In the genomic region with DNA sequence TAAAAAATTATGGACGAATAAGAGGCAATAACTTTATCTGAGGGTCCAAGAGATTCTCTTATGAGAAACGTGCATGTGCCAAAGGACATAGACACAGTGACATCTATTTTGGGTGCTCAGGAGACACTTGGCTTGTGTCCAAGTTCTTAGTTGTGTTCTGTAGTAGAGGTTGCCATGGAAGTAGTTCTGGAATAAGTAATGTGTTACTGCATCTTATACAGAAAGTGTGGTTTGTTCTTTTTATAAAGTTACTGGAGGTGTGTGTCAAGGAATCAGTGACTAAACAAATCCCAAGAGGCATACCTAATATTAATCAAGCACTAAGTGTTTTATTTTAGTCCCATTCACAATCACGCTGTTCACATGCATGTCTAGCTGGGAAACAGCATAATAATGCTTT, we compare ENCODE assay signal across 12 cellular contexts.
A peak's percentile ranks its signal among the peaks of the same experiment; 100 is the strongest.
DNase-seq lines count a peak whose midpoint lies in the region; ATAC-seq, FAIRE-seq and TF ChIP-seq lines count a peak whose summit lies in the region.
"Had no signal": no experiment of that assay in that cellular context is flagged by ENCODE, and none has a peak within 500 bp of the region (broad histone marks: within the 10 kb centered on the region; RNA-seq: fewer than 3 reads in every experiment).

No MANE protein-coding gene starts in this region.

- no peak overlapping the region for H3K4me3 Mint-ChIP-seq in astrocyte (ENCODE audit: unreplicated experiment)
- no peak overlapping the region for H3K4me3 Mint-ChIP-seq in T-helper 2 cell treated with Interferon-gamma antibody and Interleukin-4, amounts not matched to agents 5 μg/mL and 100 μg/mL, for 36 hours
- H3K4me3 Mint-ChIP-seq: activated T-cell treated with anti-CD3 and anti-CD28 coated beads, Interleukin-2, amount 50 U/mL, for 72 hours; CD4-positive, alpha-beta T cell; T-helper 1 cell treated with Interleukin-12 subunit alpha and Interleukin-12 subunit beta and Interleukin-4 antibody, amounts not matched to agents 30 μg/mL and 1 μg/mL, for 36 hours had no signal

- no peak overlapping the region for H2AK5ac ChIP-seq in mesendoderm (ENCODE audit: low read length)

- no peak overlapping the region for H4K8ac ChIP-seq in mesendoderm (ENCODE audit: low read depth, low read length)

- H3K36me3 ChIP-seq in astrocyte (ENCODE audit: insufficient read depth, low read length) (no peaks in the 10 kb centered on the region), mesendoderm (ENCODE audit: control insufficient read depth, insufficient read depth, low read length) (no peaks in the 10 kb centered on the region)

- H3K18ac ChIP-seq in mesendoderm (ENCODE audit: low read length), result no peak overlapping the region

- DNase-seq in astrocyte (ENCODE audit: low read depth) (peak; percentile 61), mesendoderm (no peak), midbrain (lab: John Stamatoyannopoulos, UW) (no peak), NCI-H1436 (lab: John Stamatoyannopoulos, UW) (no peak), NCI-H1930 (lab: John Stamatoyannopoulos, UW) (no peak)
- DNase-seq in T-helper 2 cell treated with Interferon-gamma antibody and Interleukin-4, amounts not matched to agents 5 μg/mL and 100 μg/mL, for 36 hours (ENCODE audit: low spot score), result no peak
- DNase-seq: activated T-cell treated with anti-CD3 and anti-CD28 coated beads, Interleukin-2, amount 50 U/mL, for 72 hours; CD4-positive, alpha-beta T cell; NCI-H1694 treated with DMSO at 0.1 percent for 48 hours had no signal

- H3K4me1 ChIP-seq in astrocyte (ENCODE audit: insufficient read depth, low read length) (peaks cover 12% of the 10 kb centered on the region), mesendoderm (ENCODE audit: control insufficient read depth, low read depth, low read length) (no peaks in the 10 kb centered on the region)

- H4K20me1 ChIP-seq in astrocyte (ENCODE audit: insufficient read depth, low read length), result no peaks in the 10 kb centered on the region

- no peak overlapping the region for H3K27ac Mint-ChIP-seq in astrocyte (ENCODE audit: unreplicated experiment)
- no peak overlapping the region for H3K27ac Mint-ChIP-seq in T-helper 2 cell treated with Interferon-gamma antibody and Interleukin-4, amounts not matched to agents 5 μg/mL and 100 μg/mL, for 36 hours
- H3K27ac Mint-ChIP-seq: activated T-cell treated with anti-CD3 and anti-CD28 coated beads, Interleukin-2, amount 50 U/mL, for 72 hours; CD4-positive, alpha-beta T cell; T-helper 1 cell treated with Interleukin-12 subunit alpha and Interleukin-12 subunit beta and Interleukin-4 antibody, amounts not matched to agents 30 μg/mL and 1 μg/mL, for 36 hours had no signal

- no peak for TF ChIP-seq CTCF in astrocyte (IDR thresholded peaks at IDR 0.05; ENCODE audit: insufficient read depth, low read depth, low read length)

- H2BK5ac ChIP-seq in mesendoderm (ENCODE audit: low read length), result no peak overlapping the region

- no peak overlapping the region for H3K4ac ChIP-seq in mesendoderm (ENCODE audit: low read depth, low read length)

- H2AFZ ChIP-seq in astrocyte (ENCODE audit: low read depth, low read length), result no peak overlapping the region

- H3K4me1 Mint-ChIP-seq in astrocyte (ENCODE audit: low read depth, unreplicated experiment), result peaks cover 2% of the 10 kb centered on the region
- H3K4me1 Mint-ChIP-seq in T-helper 2 cell treated with Interferon-gamma antibody and Interleukin-4, amounts not matched to agents 5 μg/mL and 100 μg/mL, for 36 hours (ENCODE audit: low read depth), result no peaks in the 10 kb centered on the region

- no peaks in the 10 kb centered on the region for H3K36me3 Mint-ChIP-seq in astrocyte (ENCODE audit: low read depth, unreplicated experiment)
- H3K36me3 Mint-ChIP-seq in T-helper 2 cell treated with Interferon-gamma antibody and Interleukin-4, amounts not matched to agents 5 μg/mL and 100 μg/mL, for 36 hours (ENCODE audit: low read depth), result no peaks in the 10 kb centered on the region

- H3K27me3 ChIP-seq in astrocyte (ENCODE audit: insufficient read depth, low read length), result no peaks in the 10 kb centered on the region
- no peaks in the 10 kb centered on the region for H3K27me3 ChIP-seq in mesendoderm (ENCODE audit: insufficient read depth, low read length, poor library complexity)

- H3K27me3 Mint-ChIP-seq in astrocyte (ENCODE audit: low read depth, unreplicated experiment), result no peaks in the 10 kb centered on the region
- H3K27me3 Mint-ChIP-seq in T-helper 2 cell treated with Interferon-gamma antibody and Interleukin-4, amounts not matched to agents 5 μg/mL and 100 μg/mL, for 36 hours (ENCODE audit: low read depth), result no peaks in the 10 kb centered on the region
- H3K27me3 Mint-ChIP-seq: CD4-positive, alpha-beta T cell had no signal

- H3K4me2 ChIP-seq in astrocyte (ENCODE audit: low read length), result peak overlapping the region; percentile 60
- no peak overlapping the region for H3K4me2 ChIP-seq in mesendoderm (ENCODE audit: low read length)

- H3K56ac ChIP-seq in mesendoderm (ENCODE audit: low read length), result no peak overlapping the region

- no peaks in the 10 kb centered on the region for H3K9me3 ChIP-seq in astrocyte (ENCODE audit: insufficient read depth, low read depth, low read length)

- peak overlapping the region; percentile 56 for H3K27ac ChIP-seq in astrocyte (ENCODE audit: low read depth, low read length)
- H3K27ac ChIP-seq in mesendoderm (ENCODE audit: low read depth, low read length), result no peak overlapping the region

- peak overlapping the region; percentile 88 for H2BK15ac ChIP-seq in mesendoderm (replicated peaks; ENCODE audit: low read depth)

- H3K4me3 ChIP-seq in astrocyte (ENCODE audit: insufficient read depth, low read depth, low read length) (no peak overlapping the region), mesendoderm (ENCODE audit: low read length) (no peak overlapping the region)

- no peaks in the 10 kb centered on the region for H3K9me3 Mint-ChIP-seq in astrocyte (ENCODE audit: unreplicated experiment)
- no peaks in the 10 kb centered on the region for H3K9me3 Mint-ChIP-seq in T-helper 2 cell treated with Interferon-gamma antibody and Interleukin-4, amounts not matched to agents 5 μg/mL and 100 μg/mL, for 36 hours
- H3K9me3 Mint-ChIP-seq: CD4-positive, alpha-beta T cell; T-helper 1 cell treated with Interleukin-12 subunit alpha and Interleukin-12 subunit beta and Interleukin-4 antibody, amounts not matched to agents 30 μg/mL and 1 μg/mL, for 36 hours had no signal

- WGBS in mesendoderm (ENCODE audit: extremely low coverage, insufficient coverage, low lambda C conversion rate), result no CpG with 5 or more reads among the region's 3 CpGs

- H3K9ac ChIP-seq in astrocyte (ENCODE audit: low read length) (peak overlapping the region; percentile 22), mesendoderm (ENCODE audit: low read length) (no peak overlapping the region)

- ATAC-seq in GM18861 (IDR thresholded peaks at IDR 0.05; ENCODE audit: unreplicated experiment) (peak; percentile 42), HG03097 (IDR thresholded peaks at IDR 0.05; ENCODE audit: low FRiP score, unreplicated experiment) (peak; percentile 33)
- ATAC-seq: activated T-cell treated with anti-CD3 and anti-CD28 coated beads, Interleukin-2, amount 50 U/mL, for 72 hours had no signal

- H4K5ac ChIP-seq in mesendoderm (ENCODE audit: low read length), result no peak overlapping the region

- H3K79me1 ChIP-seq in mesendoderm (ENCODE audit: low read length), result no peaks in the 10 kb centered on the region

- no peak overlapping the region for H2BK120ac ChIP-seq in mesendoderm (ENCODE audit: low read depth, low read length)

- H3K23ac ChIP-seq in mesendoderm (ENCODE audit: low read length), result no peak overlapping the region

- peak; percentile 39 for FAIRE-seq in astrocyte (lab: Jason Lieb, UNC)

- H3K79me2 ChIP-seq in astrocyte (ENCODE audit: insufficient read depth, low read length) (peaks cover 36% of the 10 kb centered on the region), mesendoderm (ENCODE audit: control insufficient read depth, insufficient read depth, low read length) (no peaks in the 10 kb centered on the region)
